21 cellular contexts compared by ENCODE assay signal in genomic region chr7:99070361-99070760, GRCh38.
"Had no signal": no experiment of that assay in that cellular context is flagged by ENCODE, and none has a peak within 500 bp of the region (broad histone marks: within the 10 kb centered on the region; RNA-seq: fewer than 3 reads in every experiment).

No MANE protein-coding gene starts in this region.

- H3K27ac Mint-ChIP-seq: endodermal cell; stimulated activated naive CD8-positive, alpha-beta T cell treated with anti-CD3 and anti-CD28 coated beads, Interleukin-15, Interleukin-2, amounts not matched to agents 100 ng/mL and 50 ng/mL, for 24 hours had no signal

- H3K27me3 Mint-ChIP-seq: naive thymus-derived CD8-positive, alpha-beta T cell; stimulated activated naive B cell treated with anti-CD40 and anti-IgM and Interleukin-4, amounts not matched to agents 10 μg/mL and 1 μg/mL and 100 μg/mL, for 72 hours; stimulated activated naive CD8-positive, alpha-beta T cell treated with anti-CD3 and anti-CD28 coated beads, Interleukin-15, Interleukin-2, amounts not matched to agents 100 ng/mL and 50 ng/mL, for 24 hours had no signal

- H3K9me3 Mint-ChIP-seq: endodermal cell; naive thymus-derived CD8-positive, alpha-beta T cell; stimulated activated naive B cell treated with anti-CD40 and anti-IgM and Interleukin-4, amounts not matched to agents 10 μg/mL and 1 μg/mL and 100 μg/mL, for 72 hours; stimulated activated naive CD8-positive, alpha-beta T cell treated with anti-CD3 and anti-CD28 coated beads, Interleukin-15, Interleukin-2, amounts not matched to agents 100 ng/mL and 50 ng/mL, for 24 hours had no signal

- H3K27ac ChIP-seq: epithelial cell of prostate, foreskin keratinocyte, lower lobe of right lung, pancreas, right lobe of liver, thoracic aorta, tibial nerve, upper lobe of right lung, uterus had no signal

- H3K4me1 ChIP-seq: uterus had no signal

- H3K4me3 Mint-ChIP-seq: endodermal cell; naive thymus-derived CD8-positive, alpha-beta T cell; stimulated activated naive B cell treated with anti-CD40 and anti-IgM and Interleukin-4, amounts not matched to agents 10 μg/mL and 1 μg/mL and 100 μg/mL, for 72 hours; stimulated activated naive CD8-positive, alpha-beta T cell treated with anti-CD3 and anti-CD28 coated beads, Interleukin-15, Interleukin-2, amounts not matched to agents 100 ng/mL and 50 ng/mL, for 24 hours had no signal

- H3K4me3 ChIP-seq: lower lobe of right lung, pancreas, right lobe of liver, thoracic aorta, tibial nerve, upper lobe of right lung, uterus had no signal

- H3K36me3 ChIP-seq: lower lobe of right lung, pancreas, right lobe of liver, thoracic aorta, tibial nerve, upper lobe of right lung, uterus had no signal

- ATAC-seq: esophagus mucosa; foreskin keratinocyte; left ventricle myocardium superior; lower lobe of right lung; naive thymus-derived CD8-positive, alpha-beta T cell; pancreas; right lobe of liver; upper lobe of right lung had no signal

- DNase-seq: effector CD8-positive, alpha-beta T cell; endodermal cell; foreskin keratinocyte; hypothalamus; left ventricle myocardium superior; lower lobe of right lung; naive thymus-derived CD8-positive, alpha-beta T cell; occipital lobe; pancreas; right lobe of liver; small intestine; stimulated activated CD4-positive, alpha-beta T cell treated with anti-CD3 and anti-CD28 coated beads, Interleukin-15, amount 100 ng/mL, for 24 hours; stimulated activated CD4-positive, alpha-beta T cell treated with anti-CD3 and anti-CD28 coated beads, Interleukin-2, amount 100 ng/mL, for 48 hours; stimulated activated naive B cell treated with anti-CD40 and anti-IgM and Interleukin-4, amounts not matched to agents 10 μg/mL and 1 μg/mL and 100 μg/mL, for 72 hours; upper lobe of right lung; uterus had no signal

- H3K27me3 ChIP-seq: foreskin keratinocyte, pancreas, right lobe of liver, tibial nerve, upper lobe of right lung, uterus had no signal

- H3K9me3 ChIP-seq: lower lobe of right lung, pancreas, right lobe of liver, thoracic aorta, tibial nerve, upper lobe of right lung, uterus had no signal
